22 cellular contexts compared by ENCODE assay signal in genomic region chr12:131486831-131487230, GRCh38.
"Had no signal": no experiment of that assay in that cellular context is flagged by ENCODE, and none has a peak within 500 bp of the region (broad histone marks: within the 10 kb centered on the region; RNA-seq: fewer than 3 reads in every experiment).

No MANE protein-coding gene starts in this region.

- H3K4me3 ChIP-seq: MG63 had no signal

- DNase-seq: activated CD4-positive, alpha-beta memory T cell treated with anti-CD3 and anti-CD28 coated beads, Interleukin-2, amount 10 ng/mL, durations not matched to agents 7 days and 5 days; activated CD4-positive, alpha-beta T cell treated with anti-CD3 and anti-CD28 coated beads for 36 hours; activated CD4-positive, alpha-beta T cell treated with anti-CD3 and anti-CD28 coated beads, Interleukin-2, amount 50 U/mL, for 1 hour; activated CD8-positive, alpha-beta memory T cell treated with anti-CD3 and anti-CD28 coated beads, Interleukin-2, amount 50 U/mL, for 4 hours; activated T-cell treated with anti-CD3 and anti-CD28 coated beads, Interleukin-2, amount 50 U/mL, for 72 hours; aorta; central memory CD4-positive, alpha-beta T cell; MG63; MV-4-11; NCI-H1092 treated with DMSO at 0.1 percent for 48 hours; NCI-H1417 treated with DMSO at 0.1 percent for 48 hours; NCI-H1694 treated with DMSO at 0.1 percent for 48 hours; NCI-H2029 treated with DMSO at 0.1 percent for 48 hours; NCI-H345; NCI-H510A; NCI-H526 treated with DMSO at 0.1 percent for 48 hours; NK-92 treated with Interleukin-12 subunit alpha and Interleukin-12 subunit beta, amount 100 ng/mL, for 24 hours; T-helper 2 cell; T1000 had no signal

- H3K27ac ChIP-seq: KMS-11, VCaP had no signal

- H3K9ac ChIP-seq: KMS-11 had no signal

- H3K27me3 ChIP-seq: MG63 had no signal

- H3K4me2 ChIP-seq: KMS-11 had no signal

- H3K36me3 ChIP-seq: MG63 had no signal

- H3K9me3 ChIP-seq: MG63 had no signal

- ATAC-seq: activated CD4-positive, alpha-beta T cell treated with anti-CD3 and anti-CD28 coated beads for 36 hours; activated T-cell treated with anti-CD3 and anti-CD28 coated beads, Interleukin-2, amount 50 U/mL, for 72 hours; Panc1 had no signal
